In genomic region chr4:152585036-152585439, GRCh38 we compare ENCODE assay signal across 9 cellular contexts. TPM values are rescaled to one million over a fixed set of nuclear protein-coding genes. Genes with fewer than 3 reads are reported as not detected.
DNase-seq lines count a peak whose midpoint lies in the region; ATAC-seq and TF ChIP-seq lines count a peak whose summit lies in the region.
"Had no signal": no experiment of that assay in that cellular context is flagged by ENCODE, and none has a peak within 500 bp of the region (broad histone marks: within the 10 kb centered on the region; RNA-seq: fewer than 3 reads in every experiment).

No MANE protein-coding gene starts in this region.

- H3K36me3 ChIP-seq in upper lobe of left lung (no peaks in the 10 kb centered on the region), brain microvascular endothelial cell (replicated peaks) (no peaks in the 10 kb centered on the region)

- no peak for TF ChIP-seq POLR2A in upper lobe of left lung (IDR thresholded peaks at IDR 0.05)

- no peaks in the 10 kb centered on the region for H3K9me3 ChIP-seq in upper lobe of left lung

- H3K4me1 ChIP-seq in upper lobe of left lung, result peaks cover 3 to 16% (median 7%) of the 10 kb centered on the region in 4 donors

- H3K4me3 ChIP-seq in upper lobe of left lung, result peak overlapping the region in 2 of 4 donors; percentile 13 to 24
- no peak overlapping the region for H3K4me3 ChIP-seq in brain microvascular endothelial cell (ENCODE audit: low read depth, low read length)

- no peak for TF ChIP-seq CTCF in chondrocyte (IDR thresholded peaks at IDR 0.05)
- no peak for TF ChIP-seq CTCF in upper lobe of left lung (IDR thresholded peaks at IDR 0.05)
- TF ChIP-seq CTCF in brain microvascular endothelial cell (IDR thresholded peaks at IDR 0.05; ENCODE audit: low read depth, low read length, missing control alignments), result no peak

- peaks cover 8% of the 10 kb centered on the region for H3K9me3 Mint-ChIP-seq in activated naive CD4-positive, alpha-beta T cell treated with anti-CD3 and anti-CD28 coated beads, Interleukin-2, amount 50 U/mL, for 24 hours
- H3K9me3 Mint-ChIP-seq in chondrocyte (ENCODE audit: low read depth), result peaks cover 6% of the 10 kb centered on the region

- DNase-seq in activated naive CD4-positive, alpha-beta T cell treated with Interleukin-2 at 50 U/mL for 16 hours, result no peak
- no peak for DNase-seq in chondrocyte (ENCODE audit: low spot score)
- peak in 1 of 2 donors; percentile 27 for DNase-seq in upper lobe of left lung
- DNase-seq in brain microvascular endothelial cell, result no peak
- no peak for DNase-seq in NCI-H526 (lab: John Stamatoyannopoulos, UW)

- peaks cover 15% of the 10 kb centered on the region for H3K4me1 Mint-ChIP-seq in activated naive CD4-positive, alpha-beta T cell treated with anti-CD3 and anti-CD28 coated beads, Interleukin-2, amount 50 U/mL, for 24 hours
- peaks cover 5% of the 10 kb centered on the region for H3K4me1 Mint-ChIP-seq in chondrocyte (ENCODE audit: low read depth)

- peak overlapping the region; percentile 56 for H3K4me3 Mint-ChIP-seq in activated naive CD4-positive, alpha-beta T cell treated with anti-CD3 and anti-CD28 coated beads, Interleukin-2, amount 50 U/mL, for 24 hours
- no peak overlapping the region for H3K4me3 Mint-ChIP-seq in chondrocyte (ENCODE audit: unreplicated experiment)
- H3K4me3 Mint-ChIP-seq: brain had no signal

- 25 to 27% methylated on average over 7 of the region's 7 CpGs for WGBS in upper lobe of left lung, 2 donors

- H3K27me3 Mint-ChIP-seq in activated naive CD4-positive, alpha-beta T cell treated with anti-CD3 and anti-CD28 coated beads, Interleukin-2, amount 50 U/mL, for 24 hours, result no peaks in the 10 kb centered on the region
- H3K27me3 Mint-ChIP-seq in chondrocyte (ENCODE audit: low read depth), result no peaks in the 10 kb centered on the region

- H3K27ac Mint-ChIP-seq in activated naive CD4-positive, alpha-beta T cell treated with anti-CD3 and anti-CD28 coated beads, Interleukin-2, amount 50 U/mL, for 24 hours, result peak overlapping the region; percentile 84
- H3K27ac Mint-ChIP-seq in chondrocyte (ENCODE audit: unreplicated experiment), result peak overlapping the region; percentile 33

- peak; percentile 74 for ATAC-seq in HG03442 (IDR thresholded peaks at IDR 0.05; ENCODE audit: unreplicated experiment)
- ATAC-seq in upper lobe of left lung (ENCODE audit: low FRiP score in 2 of 2), result no peak
- no peak for ATAC-seq in HG02870 (IDR thresholded peaks at IDR 0.05; ENCODE audit: unreplicated experiment)

- no peak for TF ChIP-seq EP300 in upper lobe of left lung (IDR thresholded peaks at IDR 0.05)

- H3K27ac ChIP-seq in upper lobe of left lung (peak overlapping the region; percentile 5 to 65 (median 38)), brain microvascular endothelial cell (no peak overlapping the region)

- in situ Hi-C loops in brain microvascular endothelial cell (cut with HindIII; ENCODE audit: low pct_ligation_motif_present, low sequenced_read_pairs), result no loop called here

- H3K36me3 Mint-ChIP-seq in activated naive CD4-positive, alpha-beta T cell treated with anti-CD3 and anti-CD28 coated beads, Interleukin-2, amount 50 U/mL, for 24 hours, result peaks cover 5% of the 10 kb centered on the region
- H3K36me3 Mint-ChIP-seq in chondrocyte (ENCODE audit: low read depth), result no peaks in the 10 kb centered on the region
- H3K36me3 Mint-ChIP-seq: brain had no signal

- H3K27me3 ChIP-seq in upper lobe of left lung (no peaks in the 10 kb centered on the region), brain microvascular endothelial cell (replicated peaks) (no peaks in the 10 kb centered on the region)

RNA-seq across cellular contexts. Expression of gene FBXW7, which starts 49.1 kb away (rescaled TPM):
- total RNA-seq in chondrocyte (18.0 to 23.3 TPM (median 21.4 TPM) in 3 replicates), upper lobe of left lung (100 to 1,000 TPM in 1 of 6 donors, 10 to 100 TPM in 5; 36.5 to 116 (median 52.5) TPM)
